Comparison of ENCODE assay signal across 16 cellular contexts in the genomic region with DNA sequence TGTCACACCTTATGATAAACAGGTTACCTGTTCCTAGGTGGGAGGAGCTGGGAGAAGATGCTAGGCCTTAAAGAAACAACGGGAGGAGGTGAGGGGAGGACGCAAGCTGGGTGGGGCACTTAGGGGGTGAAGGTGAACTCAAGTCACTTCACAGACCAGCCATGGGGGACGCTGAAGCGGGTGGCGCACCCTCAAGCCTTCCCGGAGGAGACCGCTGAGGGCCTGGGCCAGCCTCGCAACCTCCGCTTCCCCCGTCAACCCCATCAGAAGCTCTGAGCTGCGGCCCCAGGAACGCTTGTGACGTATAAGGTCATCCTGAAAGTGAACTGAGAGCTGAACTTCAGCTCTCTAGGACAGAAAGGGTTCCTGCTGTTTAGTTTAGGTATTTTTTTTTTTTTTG.
A peak's percentile ranks its signal among the peaks of the same experiment; 100 is the strongest.
DNase-seq lines count a peak whose midpoint lies in the region; ATAC-seq lines count a peak whose summit lies in the region.
"Had no signal": no experiment of that assay in that cellular context is flagged by ENCODE, and none has a peak within 500 bp of the region (broad histone marks: within the 10 kb centered on the region; RNA-seq: fewer than 3 reads in every experiment).

No MANE protein-coding gene starts in this region.

- no peaks in the 10 kb centered on the region for H3K79me1 ChIP-seq in mesendoderm (ENCODE audit: low read length)

- H3K9me3 ChIP-seq in aorta (ENCODE audit: control insufficient read depth, low read length) = no peaks in the 10 kb centered on the region
- H3K9me3 ChIP-seq: BE2C, HAP-1 had no signal

- no peaks in the 10 kb centered on the region for H3K79me2 ChIP-seq in mesendoderm (ENCODE audit: control insufficient read depth, insufficient read depth, low read length)

- H2AK5ac ChIP-seq in mesendoderm (ENCODE audit: low read length) = no peak overlapping the region

- H3K27me3 Mint-ChIP-seq in activated naive CD4-positive, alpha-beta T cell treated with anti-CD3 and anti-CD28 coated beads, Interleukin-2, amount 50 U/mL, for 24 hours = no peaks in the 10 kb centered on the region
- no peaks in the 10 kb centered on the region for H3K27me3 Mint-ChIP-seq in dendritic cell treated with granulocyte-macrophage colony-stimulating factor and Interleukin-4, amounts not matched to agents 40 ng/mL and 50 ng/mL, for 4 days

- no peaks in the 10 kb centered on the region for H3K27me3 ChIP-seq in mesendoderm (ENCODE audit: insufficient read depth, low read length, poor library complexity)
- H3K27me3 ChIP-seq in aorta (ENCODE audit: control insufficient read depth in 1 of 2, insufficient read depth in 2 of 2, low read length in 1 of 2) = no peaks in the 10 kb centered on the region
- H3K27me3 ChIP-seq: BE2C had no signal

- WGBS in mesendoderm (ENCODE audit: extremely low coverage, insufficient coverage, low lambda C conversion rate) = no CpG with 5 or more reads among the region's 13 CpGs
- WGBS in aorta, 2 donors = 88 to 92% methylated on average over 13 of the region's 13 CpGs

- H3K27ac ChIP-seq in mesendoderm (ENCODE audit: low read depth, low read length) (no peak overlapping the region), aorta (ENCODE audit: low read depth in 1 of 2, low read length in 2 of 2) (no peak overlapping the region)
- H3K27ac ChIP-seq: GM23248 had no signal

- H3K9me3 Mint-ChIP-seq in activated naive CD4-positive, alpha-beta T cell treated with anti-CD3 and anti-CD28 coated beads, Interleukin-2, amount 50 U/mL, for 24 hours = no peaks in the 10 kb centered on the region
- no peaks in the 10 kb centered on the region for H3K9me3 Mint-ChIP-seq in dendritic cell treated with granulocyte-macrophage colony-stimulating factor and Interleukin-4, amounts not matched to agents 40 ng/mL and 50 ng/mL, for 4 days
- H3K9me3 Mint-ChIP-seq: CD4-positive, CD25-positive, alpha-beta regulatory T cell; CD8-positive, alpha-beta memory T cell had no signal

- H3K4me3 ChIP-seq in mesendoderm (ENCODE audit: low read length) (no peak overlapping the region), aorta (ENCODE audit: low read length in 2 of 2) (no peak overlapping the region)
- H3K4me3 ChIP-seq: GM23248, HAP-1 had no signal

- H3K27ac Mint-ChIP-seq in activated naive CD4-positive, alpha-beta T cell treated with anti-CD3 and anti-CD28 coated beads, Interleukin-2, amount 50 U/mL, for 24 hours = peak overlapping the region; percentile 30
- peak overlapping the region; percentile 4 for H3K27ac Mint-ChIP-seq in dendritic cell treated with granulocyte-macrophage colony-stimulating factor and Interleukin-4, amounts not matched to agents 40 ng/mL and 50 ng/mL, for 4 days

- no peaks in the 10 kb centered on the region for H3K36me3 ChIP-seq in mesendoderm (ENCODE audit: control insufficient read depth, insufficient read depth, low read length)
- H3K36me3 ChIP-seq in aorta (ENCODE audit: control insufficient read depth in 1 of 2, insufficient read depth in 2 of 2, low read length in 1 of 2) = no peaks in the 10 kb centered on the region
- H3K36me3 ChIP-seq: BE2C, HAP-1 had no signal

- intact Hi-C loops in dendritic cell treated with granulocyte-macrophage colony-stimulating factor and Interleukin-4, amounts not matched to agents 40 ng/mL and 50 ng/mL, for 4 days (cut with micrococcal nuclease) = no loop called here
- intact Hi-C loops in aorta (cut with DNase I) = no loop called here

- no peak for DNase-seq in activated naive CD4-positive, alpha-beta T cell (lab: John Stamatoyannopoulos, UW)
- no peak for DNase-seq in mesendoderm
- peak; percentile 37 to 63 for DNase-seq in aorta
- no peak for DNase-seq in AG20443 (ENCODE audit: low spot score)
- DNase-seq in NCI-H524 (lab: John Stamatoyannopoulos, UW) = no peak
- DNase-seq: BE2C; C1 segment of cervical spinal cord; CD4-positive, CD25-positive, alpha-beta regulatory T cell; CD8-positive, alpha-beta memory T cell; COR-L47; DMS 273 treated with DMSO at 0.1 percent for 48 hours; DMS53; GM23248 had no signal

- H3K4me1 Mint-ChIP-seq in activated naive CD4-positive, alpha-beta T cell treated with anti-CD3 and anti-CD28 coated beads, Interleukin-2, amount 50 U/mL, for 24 hours = peaks cover 6% of the 10 kb centered on the region
- peaks cover 36% of the 10 kb centered on the region for H3K4me1 Mint-ChIP-seq in dendritic cell treated with granulocyte-macrophage colony-stimulating factor and Interleukin-4, amounts not matched to agents 40 ng/mL and 50 ng/mL, for 4 days (ENCODE audit: low read depth)

- no peak overlapping the region for H3K56ac ChIP-seq in mesendoderm (ENCODE audit: low read length)

- no peak overlapping the region for H4K5ac ChIP-seq in mesendoderm (ENCODE audit: low read length)

- H3K4me3 Mint-ChIP-seq in activated naive CD4-positive, alpha-beta T cell treated with anti-CD3 and anti-CD28 coated beads, Interleukin-2, amount 50 U/mL, for 24 hours = no peak overlapping the region
- no peak overlapping the region for H3K4me3 Mint-ChIP-seq in dendritic cell treated with granulocyte-macrophage colony-stimulating factor and Interleukin-4, amounts not matched to agents 40 ng/mL and 50 ng/mL, for 4 days
- H3K4me3 Mint-ChIP-seq: CD8-positive, alpha-beta memory T cell had no signal

- no peak overlapping the region for H2BK5ac ChIP-seq in mesendoderm (ENCODE audit: low read length)

- H3K4ac ChIP-seq in mesendoderm (ENCODE audit: low read depth, low read length) = no peak overlapping the region

- H3K18ac ChIP-seq in mesendoderm (ENCODE audit: low read length) = no peak overlapping the region

- H3K4me2 ChIP-seq in mesendoderm (ENCODE audit: low read length) = no peak overlapping the region

- no peak overlapping the region for H4K8ac ChIP-seq in mesendoderm (ENCODE audit: low read depth, low read length)

- no peak overlapping the region for H2BK15ac ChIP-seq in mesendoderm (replicated peaks; ENCODE audit: low read depth)

- H3K4me1 ChIP-seq in mesendoderm (ENCODE audit: control insufficient read depth, low read depth, low read length) (no peaks in the 10 kb centered on the region), aorta (ENCODE audit: control insufficient read depth in 1 of 2, insufficient read depth in 2 of 2, low read length in 2 of 2) (no peaks in the 10 kb centered on the region)
- H3K4me1 ChIP-seq: BE2C had no signal

- H3K36me3 Mint-ChIP-seq in activated naive CD4-positive, alpha-beta T cell treated with anti-CD3 and anti-CD28 coated beads, Interleukin-2, amount 50 U/mL, for 24 hours = no peaks in the 10 kb centered on the region
- H3K36me3 Mint-ChIP-seq in dendritic cell treated with granulocyte-macrophage colony-stimulating factor and Interleukin-4, amounts not matched to agents 40 ng/mL and 50 ng/mL, for 4 days (ENCODE audit: low read depth) = peaks cover 21% of the 10 kb centered on the region
- H3K36me3 Mint-ChIP-seq: CD4-positive, CD25-positive, alpha-beta regulatory T cell; CD8-positive, alpha-beta memory T cell had no signal

- no peak overlapping the region for H2BK120ac ChIP-seq in mesendoderm (ENCODE audit: low read depth, low read length)

- H3K23ac ChIP-seq in mesendoderm (ENCODE audit: low read length) = peak overlapping the region; percentile 45

- no peak for ATAC-seq in aorta (ENCODE audit: low FRiP score)

- H3K9ac ChIP-seq in mesendoderm (ENCODE audit: low read length) = no peak overlapping the region
- H3K9ac ChIP-seq: GM23248 had no signal

Comparison
In these comparisons a context has a peak if more than half of its experiments do, and no peak if none do; other contexts are left out.
1. DNase-seq: peak in aorta (2 of 2); none in activated naive CD4-positive, alpha-beta T cell (0 of 4), mesendoderm (single experiment), AG20443 (single experiment) and NCI-H524 (0 of 2).